25 cellular contexts compared by ENCODE assay signal in the genomic region with DNA sequence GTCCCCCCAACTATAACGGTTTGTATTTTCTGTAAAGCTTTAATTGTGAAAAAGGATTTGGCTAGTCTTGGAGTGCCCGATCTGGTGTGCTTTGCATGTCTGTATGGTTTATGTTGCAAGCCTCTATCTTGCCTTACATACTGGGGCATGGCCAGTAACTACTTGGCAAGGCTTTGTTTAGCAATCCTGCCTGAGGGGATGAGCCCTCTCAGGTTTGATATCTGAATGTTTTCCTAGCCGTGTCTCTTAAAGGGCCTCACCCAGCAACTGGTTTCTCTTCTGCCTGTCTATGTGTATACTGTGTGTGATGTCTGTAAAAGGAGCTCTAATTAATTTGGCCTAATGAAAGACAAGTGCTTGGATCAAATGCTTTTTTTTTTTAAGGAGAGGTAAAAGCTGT.
"Had no signal": no experiment of that assay in that cellular context is flagged by ENCODE, and none has a peak within 500 bp of the region (broad histone marks: within the 10 kb centered on the region; RNA-seq: fewer than 3 reads in every experiment).

No MANE protein-coding gene starts in this region.

- H3K4me1 ChIP-seq: adrenal gland, ascending aorta, foreskin keratinocyte, vagina had no signal

- H3K36me3 ChIP-seq: adrenal gland, ascending aorta, brain microvascular endothelial cell, thoracic aorta, vagina, WERI-Rb-1 had no signal

- H3K4me3 ChIP-seq: adrenal gland, ascending aorta, lung, thoracic aorta, vagina had no signal

- H3K27me3 ChIP-seq: adrenal gland, ascending aorta, brain microvascular endothelial cell, foreskin keratinocyte, vagina had no signal

- H3K4me3 Mint-ChIP-seq: activated CD8-positive, alpha-beta T cell treated with anti-CD3 and anti-CD28 coated beads, Interleukin-2, amount 10 ng/mL, durations not matched to agents 7 days and 5 days; activated T-helper 1 cell treated with anti-CD3 and anti-CD28 coated beads, Interleukin-12 subunit alpha, Interleukin-12 subunit beta, Interleukin-2, Interleukin-4 antibody, amounts not matched to agents 30 ng/mL and 10 ng/mL and 1 ng/mL, durations not matched to agents 14 hours and 24 hours and 36 hours; central memory CD8-positive, alpha-beta T cell; natural killer cell; T-helper 2 cell treated with Interferon-gamma antibody and Interleukin-4, amounts not matched to agents 5 μg/mL and 100 μg/mL, for 36 hours; type B pancreatic cell had no signal

- DNase-seq: activated CD4-positive, alpha-beta T cell treated with anti-CD3 and anti-CD28 coated beads, Interleukin-2, amount 50 U/mL, for 1 hour; activated CD4-positive, CD25-positive, alpha-beta regulatory T cell treated with anti-CD3 and anti-CD28 coated beads, Interleukin-2, amount 50 U/mL, for 72 hours; activated CD8-positive, alpha-beta T cell treated with anti-CD3 and anti-CD28 coated beads, Interleukin-2, amount 10 ng/mL, durations not matched to agents 7 days and 5 days; activated gamma-delta T cell; activated naive CD4-positive, alpha-beta T cell treated with anti-CD3 and anti-CD28 coated beads, Interleukin-2, amount 50 U/mL, for 16 hours; adrenal gland; brain microvascular endothelial cell; effector memory CD4-positive, alpha-beta T cell; midbrain; natural killer cell; retina; stimulated activated CD4-positive, alpha-beta T cell treated with anti-CD3 and anti-CD28 coated beads, Interleukin-4, amount 100 ng/mL, for 24 hours; stimulated activated naive CD4-positive, alpha-beta T cell treated with Interleukin-2 at 50 U/mL for 16 hours; WERI-Rb-1 had no signal

- H3K27ac ChIP-seq: adrenal gland, ascending aorta, brain microvascular endothelial cell, foreskin keratinocyte, thoracic aorta, vagina, WERI-Rb-1 had no signal

- H3K27me3 Mint-ChIP-seq: central memory CD8-positive, alpha-beta T cell; progenitor cell of endocrine pancreas; type B pancreatic cell had no signal

- ATAC-seq: activated CD8-positive, alpha-beta T cell treated with anti-CD3 and anti-CD28 coated beads, Interleukin-2, amount 10 ng/mL, durations not matched to agents 7 days and 5 days; foreskin keratinocyte; left lobe of liver; natural killer cell had no signal

- H3K4me1 Mint-ChIP-seq: central memory CD8-positive, alpha-beta T cell; natural killer cell had no signal

- H3K27ac Mint-ChIP-seq: activated CD8-positive, alpha-beta T cell treated with anti-CD3 and anti-CD28 coated beads, Interleukin-2, amount 10 ng/mL, durations not matched to agents 7 days and 5 days; activated T-helper 1 cell treated with anti-CD3 and anti-CD28 coated beads, Interleukin-12 subunit alpha, Interleukin-12 subunit beta, Interleukin-2, Interleukin-4 antibody, amounts not matched to agents 30 ng/mL and 10 ng/mL and 1 ng/mL, durations not matched to agents 14 hours and 24 hours and 36 hours; natural killer cell; progenitor cell of endocrine pancreas; T-helper 2 cell treated with Interferon-gamma antibody and Interleukin-4, amounts not matched to agents 5 μg/mL and 100 μg/mL, for 36 hours; type B pancreatic cell had no signal
